In genomic region chr14:103385994-103386491, GRCh38 we compare ENCODE assay signal across 8 cellular contexts. TPM values are rescaled to one million over a fixed set of nuclear protein-coding genes. Genes with fewer than 3 reads are reported as not detected.
DNase-seq lines count a peak whose midpoint lies in the region; ATAC-seq and TF ChIP-seq lines count a peak whose summit lies in the region.

No MANE protein-coding gene starts in this region.

- H3K4me3 ChIP-seq in endodermal cell (ENCODE audit: low read length) (peak overlapping the region; percentile 88), mucosa of descending colon (peak overlapping the region; percentile 88)

- H3K36me3 Mint-ChIP-seq in endodermal cell (ENCODE audit: low read depth), result peaks cover 11% of the 10 kb centered on the region

- H3K27me3 Mint-ChIP-seq in endodermal cell (ENCODE audit: insufficient read depth), result peaks cover 20% of the 10 kb centered on the region

- intact Hi-C loops in Right ventricle myocardium superior (cut with DNase I), result loop anchor here (5.0 kb wide), 1 partner anchor 49 kb away; no protein-coding TSS in a partner anchor
- intact Hi-C loops in Right ventricle myocardium inferior (cut with DNase I), result loop anchor here (2.0 kb wide), 1 partner anchor 51 kb away; the partner anchor contains the start of gene EIF5
- intact Hi-C loops in mucosa of descending colon (cut with DNase I, micrococcal nuclease), result no loop called here

- peak overlapping the region; percentile 96 for H3K4me3 Mint-ChIP-seq in endodermal cell

- H3K27ac ChIP-seq in endodermal cell (ENCODE audit: low read depth, low read length) (peak overlapping the region; percentile 93), temporal lobe (ENCODE audit: low read depth, low read length) (peak overlapping the region; percentile 90)

- CTCF ChIA-PET in GM10248 (lab: Yijun Ruan, JAX), result interaction anchor here (8.9 kb wide), 1 partner anchor 18 kb away, joined by 148 read pairs; no protein-coding TSS in a partner anchor

- peaks cover 8% of the 10 kb centered on the region for H3K27me3 ChIP-seq in endodermal cell (ENCODE audit: control insufficient read depth, insufficient read depth, low read length, poor library complexity, severe bottlenecking)

- POLR2A ChIA-PET in GM10248 (lab: Yijun Ruan, JAX), result no interaction called here

- peaks cover 18% of the 10 kb centered on the region for H3K4me1 Mint-ChIP-seq in endodermal cell

- DNase-seq in Right ventricle myocardium superior, result peak; percentile 50
- no peak for DNase-seq in Right ventricle myocardium inferior (ENCODE audit: missing footprints)
- DNase-seq in KBM-7, result peak; percentile 39
- peak; percentile 31 to 47 for DNase-seq in activated CD4-positive, alpha-beta T cell treated with anti-CD3 and anti-CD28 coated beads, Interleukin-2, amount 50 U/mL, for 48 hours
- DNase-seq in endodermal cell, result no peak
- DNase-seq in mucosa of descending colon, result peak; percentile 46 to 68 (median 58)
- DNase-seq in GM10248 (ENCODE audit: extremely low spot score), result no peak

- peaks cover 6% of the 10 kb centered on the region for H3K36me3 ChIP-seq in endodermal cell (ENCODE audit: control insufficient read depth, insufficient read depth, low read length)
- no peaks in the 10 kb centered on the region for H3K36me3 ChIP-seq in mucosa of descending colon (ENCODE audit: low read depth)

- no peaks in the 10 kb centered on the region for H3K9me3 Mint-ChIP-seq in endodermal cell

- TF ChIP-seq CTCF in endodermal cell (conservative IDR thresholded peaks at IDR 0.05) (no peak), mucosa of descending colon (IDR thresholded peaks at IDR 0.05) (no peak), GM10248 (IDR thresholded peaks at IDR 0.05; ENCODE audit: control extremely low read depth, extremely low read depth, low read depth, missing control alignments) (no peak)

- in situ Hi-C loops in KBM-7 (cut with MboI; ENCODE audit: low pct_unique_long_range_greater_than_20kb, low sequenced_read_pairs), result no loop called here

- H3K9ac ChIP-seq in endodermal cell (ENCODE audit: extremely low read depth, low read length, poor library complexity, severe bottlenecking), result peak overlapping the region; percentile 86

- ATAC-seq in Right ventricle myocardium superior (ENCODE audit: poor library complexity) (peak; percentile 11), Right ventricle myocardium inferior (no peak), mucosa of descending colon (peak; percentile 40)

- peaks cover 3% of the 10 kb centered on the region for H3K4me1 ChIP-seq in endodermal cell (ENCODE audit: control insufficient read depth, insufficient read depth, low read length)
- peaks cover 28% of the 10 kb centered on the region for H3K4me1 ChIP-seq in mucosa of descending colon (ENCODE audit: low read depth)

- H3K9me3 ChIP-seq in endodermal cell (ENCODE audit: control insufficient read depth, low read length) (no peaks in the 10 kb centered on the region), mucosa of descending colon (no peaks in the 10 kb centered on the region)

- WGBS in endodermal cell (ENCODE audit: insufficient coverage in 1 of 2, insufficient read length in 1 of 2), 2 experiments, result 1% methylated on average over 28 to 31 of the region's 31 CpGs

- H3K27ac Mint-ChIP-seq in endodermal cell, result peak overlapping the region; percentile 96

RNA-seq across cellular contexts. Expression of gene MARK3, which starts 0.8 kb away (rescaled TPM):
- total RNA-seq in Right ventricle myocardium superior, result 137 TPM
- 123 TPM for total RNA-seq in Right ventricle myocardium inferior
- 100 to 1,000 TPM in 1 of 2 donors, 10 to 100 TPM in 1; 95.8 to 106 TPM for total RNA-seq in endodermal cell
- polyA plus RNA-seq in endodermal cell (2013, experiment 1 of 2), result 73.3 TPM
- 80.1 TPM for polyA plus RNA-seq in endodermal cell (2013, experiment 2 of 2)
- total RNA-seq in mucosa of descending colon, result 10 to 100 TPM; 60.8 to 85.7 (median 66.8) TPM
- total RNA-seq in temporal lobe, result 94.7 TPM

RNA-seq across cellular contexts. Expression of gene EIF5, which starts 52.0 kb away (rescaled TPM):
- 234 TPM for total RNA-seq in Right ventricle myocardium superior
- 252 TPM for total RNA-seq in Right ventricle myocardium inferior
- 100 to 1,000 TPM; 267 to 339 TPM for total RNA-seq in endodermal cell
- polyA plus RNA-seq in endodermal cell (2013, experiment 1 of 2), result 276 TPM
- 252 TPM for polyA plus RNA-seq in endodermal cell (2013, experiment 2 of 2)
- total RNA-seq in mucosa of descending colon, result 100 to 1,000 TPM; 255 to 342 (median 314) TPM
- total RNA-seq in temporal lobe, result 122 TPM

Comparison
In these comparisons a context has a peak if more than half of its experiments do, and no peak if none do; other contexts are left out.
1. DNase-seq: peak in Right ventricle myocardium superior (single experiment), KBM-7 (single experiment), activated CD4-positive, alpha-beta T cell treated with anti-CD3 and anti-CD28 coated beads, Interleukin-2, amount 50 U/mL, for 48 hours (2 of 2) and mucosa of descending colon (3 of 3); none in Right ventricle myocardium inferior (single experiment), endodermal cell (single experiment) and GM10248 (single experiment).
2. intact Hi-C loops: an anchor here in Right ventricle myocardium superior (5.0 kb wide) and Right ventricle myocardium inferior (2.0 kb wide); none called in mucosa of descending colon.